Comparison of ENCODE assay signal across 14 cellular contexts in the genomic region with DNA sequence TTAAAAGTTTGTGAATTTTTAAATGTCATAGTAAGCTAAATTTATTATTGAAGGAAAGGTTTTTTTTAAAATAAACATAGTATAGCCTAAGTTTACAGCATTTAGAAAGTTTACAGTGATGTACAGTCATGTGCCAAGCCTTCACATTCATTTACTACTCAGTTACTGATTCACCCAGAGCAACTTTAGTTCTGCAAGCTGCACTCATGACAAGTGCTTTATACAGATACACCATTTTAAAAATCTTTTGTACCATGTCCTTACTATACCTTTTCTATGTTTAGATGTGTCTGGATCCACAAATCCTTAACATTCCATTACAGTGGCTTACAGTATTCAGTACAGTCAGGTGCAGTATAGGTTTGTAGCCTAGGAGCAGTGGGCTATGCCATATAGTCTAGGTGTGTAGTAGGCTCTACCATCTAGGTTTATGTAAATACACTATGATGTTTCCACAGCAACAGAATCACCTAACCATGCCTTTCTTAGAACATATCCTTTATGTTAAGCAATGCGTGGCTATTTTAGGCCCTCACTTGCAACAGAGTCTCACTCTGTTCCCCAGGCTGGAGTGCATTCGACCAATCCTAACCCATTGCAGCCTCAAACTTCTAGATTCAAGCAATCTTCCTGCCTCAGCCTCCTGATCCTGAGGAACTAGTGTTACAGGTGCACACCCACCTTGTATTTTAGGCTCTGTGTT.
A peak's percentile ranks its signal among the peaks of the same experiment; 100 is the strongest.
DNase-seq lines count a peak whose midpoint lies in the region; ATAC-seq and TF ChIP-seq lines count a peak whose summit lies in the region.
"Had no signal": no experiment of that assay in that cellular context is flagged by ENCODE, and none has a peak within 500 bp of the region (broad histone marks: within the 10 kb centered on the region; RNA-seq: fewer than 3 reads in every experiment).

No MANE protein-coding gene starts in this region.

- in situ Hi-C loops in gastrocnemius medialis (cut with MboI; ENCODE audit: low sequenced_read_pairs in 4 of 4), result loop anchor here in 2 of 4 donors (25.0 kb wide), 2 partner anchors 272 to 322 kb away; a partner anchor contains a TSS

- TF ChIP-seq POLR2A in gastrocnemius medialis (IDR thresholded peaks at IDR 0.05), result no peak

- H3K27me3 ChIP-seq in left ventricle myocardium inferior (ENCODE audit: low read depth) (no peaks in the 10 kb centered on the region), gastrocnemius medialis (no peaks in the 10 kb centered on the region)

- intact Hi-C loops in left ventricle myocardium inferior (cut with micrococcal nuclease), result no loop called here
- intact Hi-C loops in gastrocnemius medialis (cut with DNase I; ENCODE audit: low total_unique reads), result no loop called here

- H3K9me3 ChIP-seq in HEK293 (ENCODE audit: control insufficient read depth, insufficient read depth, low read depth, low read length) (no peaks in the 10 kb centered on the region), left ventricle myocardium inferior (replicated peaks) (no peaks in the 10 kb centered on the region), gastrocnemius medialis (no peaks in the 10 kb centered on the region)

- H3K4me1 ChIP-seq in HEK293 (ENCODE audit: control insufficient read depth, insufficient read depth, low read length) (0 out of 2 replicates have a peak, but pooled peaks cover 3% of the 10 kb centered on the region), left ventricle myocardium inferior (peaks cover 24% of the 10 kb centered on the region), gastrocnemius medialis (peaks cover 28 to 29% of the 10 kb centered on the region in 2 donors)

- peak; percentile 97 to 99 for ATAC-seq in gastrocnemius medialis
- ATAC-seq: Panc1, T-cell had no signal

- DNase-seq in NOMO-1 (lab: John Stamatoyannopoulos, UW; ENCODE audit: unreplicated experiment in 2 of 2) (peak; percentile 58 to 88), left ventricle myocardium inferior (no peak), gastrocnemius medialis (peak; percentile 54 to 76), NCI-H526 (lab: John Stamatoyannopoulos, UW) (no peak), iPS-NIHi11 (ENCODE audit: low spot score) (no peak)
- DNase-seq in activated CD8-positive, alpha-beta memory T cell treated with anti-CD3 and anti-CD28 coated beads, Interleukin-2, amount 50 U/mL, for 48 hours, result no peak
- DNase-seq: activated naive CD4-positive, alpha-beta T cell treated with Interleukin-2 at 50 U/mL for 16 hours; NCI-H146; nucleus accumbens; stimulated activated naive CD4-positive, alpha-beta T cell; T-cell had no signal

- CTCF ChIA-PET in HEK293 (lab: Yijun Ruan, JAX), result interaction anchor here (0.6 to 1.1 kb wide), 6 partner anchors 9 to 312 kb away, joined by 3 read pairs; no protein-coding TSS in a partner anchor

- POLR2A ChIA-PET in HEK293 (lab: Yijun Ruan, JAX), result interaction anchor here (0.8 kb wide), 1 partner anchor 114 kb away, joined by 3 read pairs; a partner anchor contains a TSS

- TF ChIP-seq CTCF in HEK293 (tag by site-specific recombination; IDR thresholded peaks at IDR 0.05) (no peak), left ventricle myocardium inferior (IDR thresholded peaks at IDR 0.05; ENCODE audit: borderline replicate concordance) (no peak), gastrocnemius medialis (IDR thresholded peaks at IDR 0.05 in 4 of 5, conservative IDR thresholded peaks at IDR 0.05 in 1 of 5) (no peak)

- no peak overlapping the region for H3K27ac ChIP-seq in HEK293 (ENCODE audit: extremely low read depth, low read depth, low read length)
- peak overlapping the region; percentile 84 for H3K27ac ChIP-seq in left ventricle myocardium inferior (replicated peaks)
- H3K27ac ChIP-seq in gastrocnemius medialis, result peak overlapping the region; percentile 80 to 88 (median 86)

- H3K4me3 ChIP-seq in HEK293 (ENCODE audit: low read depth, low read length) (no peak overlapping the region), left ventricle myocardium inferior (no peak overlapping the region), gastrocnemius medialis (no peak overlapping the region)
- H3K4me3 ChIP-seq: smooth muscle cell had no signal

- peaks cover 0 to 6% of the 10 kb centered on the region in 2 experiments; a peak in 2 of 3 replicates for H3K36me3 ChIP-seq in HEK293 (ENCODE audit: control insufficient read depth in 2 of 2, insufficient read depth in 1 of 2, low read length in 2 of 2)
- no peaks in the 10 kb centered on the region for H3K36me3 ChIP-seq in left ventricle myocardium inferior
- H3K36me3 ChIP-seq in gastrocnemius medialis, result no peaks in the 10 kb centered on the region

TF ChIP-seq in HEK293, 187 proteins besides CTCF, POLR2A, EP300 and RAD21:
- TF ChIP-seq, protein P1, sequence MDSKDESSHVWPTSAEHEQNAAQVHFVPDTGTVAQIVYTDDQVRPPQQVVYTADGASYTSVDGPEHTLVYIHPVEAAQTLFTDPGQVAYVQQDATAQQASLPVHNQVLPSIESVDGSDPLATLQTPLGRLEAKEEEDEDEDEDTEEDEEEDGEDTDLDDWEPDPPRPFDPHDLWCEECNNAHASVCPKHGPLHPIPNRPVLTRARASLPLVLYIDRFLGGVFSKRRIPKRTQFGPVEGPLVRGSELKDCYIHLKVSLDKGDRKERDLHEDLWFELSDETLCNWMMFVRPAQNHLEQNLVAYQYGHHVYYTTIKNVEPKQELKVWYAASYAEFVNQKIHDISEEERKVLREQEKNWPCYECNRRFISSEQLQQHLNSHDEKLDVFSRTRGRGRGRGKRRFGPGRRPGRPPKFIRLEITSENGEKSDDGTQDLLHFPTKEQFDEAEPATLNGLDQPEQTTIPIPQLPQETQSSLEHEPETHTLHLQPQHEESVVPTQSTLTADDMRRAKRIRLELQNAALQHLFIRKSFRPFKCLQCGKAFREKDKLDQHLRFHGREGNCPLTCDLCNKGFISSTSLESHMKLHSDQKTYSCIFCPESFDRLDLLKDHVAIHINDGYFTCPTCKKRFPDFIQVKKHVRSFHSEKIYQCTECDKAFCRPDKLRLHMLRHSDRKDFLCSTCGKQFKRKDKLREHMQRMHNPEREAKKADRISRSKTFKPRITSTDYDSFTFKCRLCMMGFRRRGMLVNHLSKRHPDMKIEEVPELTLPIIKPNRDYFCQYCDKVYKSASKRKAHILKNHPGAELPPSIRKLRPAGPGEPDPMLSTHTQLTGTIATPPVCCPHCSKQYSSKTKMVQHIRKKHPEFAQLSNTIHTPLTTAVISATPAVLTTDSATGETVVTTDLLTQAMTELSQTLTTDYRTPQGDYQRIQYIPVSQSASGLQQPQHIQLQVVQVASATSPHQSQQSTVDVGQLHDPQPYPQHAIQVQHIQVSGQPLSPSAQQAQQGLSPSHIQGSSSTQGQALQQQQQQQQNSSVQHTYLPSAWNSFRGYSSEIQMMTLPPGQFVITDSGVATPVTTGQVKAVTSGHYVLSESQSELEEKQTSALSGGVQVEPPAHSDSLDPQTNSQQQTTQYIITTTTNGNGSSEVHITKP (tag by site-specific recombination; IDR thresholded peaks at IDR 0.05), result peak; percentile 36; the same call in 1 of the 2 replicates
- TF ChIP-seq, protein P2, sequence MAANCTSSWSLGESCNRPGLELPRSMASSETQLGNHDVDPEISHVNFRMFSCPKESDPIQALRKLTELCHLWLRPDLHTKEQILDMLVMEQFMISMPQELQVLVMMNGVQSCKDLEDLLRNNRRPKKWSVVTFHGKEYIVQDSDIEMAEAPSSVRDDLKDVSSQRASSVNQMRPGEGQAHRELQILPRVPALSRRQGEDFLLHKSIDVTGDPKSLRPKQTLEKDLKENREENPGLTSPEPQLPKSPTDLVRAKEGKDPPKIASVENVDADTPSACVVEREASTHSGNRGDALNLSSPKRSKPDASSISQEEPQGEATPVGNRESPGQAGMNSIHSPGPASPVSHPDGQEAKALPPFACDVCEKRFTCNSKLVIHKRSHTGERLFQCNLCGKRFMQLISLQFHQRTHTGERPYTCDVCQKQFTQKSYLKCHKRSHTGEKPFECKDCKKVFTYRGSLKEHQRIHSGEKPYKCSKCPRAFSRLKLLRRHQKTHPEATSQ (tag by site-specific recombination; IDR thresholded peaks at IDR 0.05), result no peak

Comparison
In these comparisons a context has a peak if more than half of its experiments do, and no peak if none do; other contexts are left out.
1. DNase-seq: peak in NOMO-1 (2 of 2) and gastrocnemius medialis (2 of 2); none in left ventricle myocardium inferior (single experiment), NCI-H526 (0 of 2), activated CD8-positive, alpha-beta memory T cell treated with anti-CD3 and anti-CD28 coated beads, Interleukin-2, amount 50 U/mL, for 48 hours (single experiment) and iPS-NIHi11 (single experiment).